In the genomic region with DNA sequence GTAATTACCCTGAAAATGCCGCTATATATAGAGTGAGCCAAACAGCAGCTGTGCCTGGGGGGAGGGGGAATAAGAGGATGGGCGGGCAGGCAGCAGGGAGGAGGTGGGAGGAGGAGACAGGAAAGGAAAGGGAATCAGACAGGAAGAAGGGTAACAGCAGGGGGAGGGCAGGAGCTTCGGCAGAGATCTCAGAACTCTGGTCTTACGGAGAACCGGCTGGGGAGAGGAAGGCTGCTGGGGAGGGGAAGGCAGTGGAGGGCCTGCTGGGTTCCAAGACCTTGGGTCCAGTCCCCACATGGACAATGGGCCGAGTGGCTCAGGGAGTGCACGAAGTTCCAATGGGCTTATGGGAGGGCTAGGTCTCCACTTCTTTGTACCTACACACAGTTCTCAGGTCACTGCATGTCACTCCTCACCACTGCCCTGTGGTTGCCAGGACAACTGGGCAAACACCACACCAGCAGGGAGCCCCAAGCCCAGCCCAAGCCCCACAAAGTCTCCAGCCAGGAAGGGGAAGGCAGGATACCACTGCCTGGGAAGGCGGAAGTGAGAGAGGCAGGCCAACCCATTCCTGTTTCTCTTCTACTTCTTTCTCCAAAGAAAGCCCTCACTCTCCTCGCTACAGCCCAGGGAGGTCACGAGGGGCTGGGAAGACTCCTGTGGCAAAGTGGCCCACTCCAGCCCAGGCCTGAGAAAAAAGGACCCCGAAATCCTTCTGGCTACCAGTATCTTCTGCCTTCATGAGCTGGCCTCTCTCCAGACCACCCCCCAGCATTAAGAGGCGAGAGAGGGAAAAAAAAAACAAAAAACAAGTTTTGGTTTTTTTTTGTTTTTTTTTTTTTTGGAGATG, we compare ENCODE assay signal across 8 cellular contexts. TPM values are rescaled to one million over a fixed set of nuclear protein-coding genes. Genes with fewer than 3 reads are reported as not detected.
A peak's percentile ranks its signal among the peaks of the same experiment; 100 is the strongest.
DNase-seq lines count a peak whose midpoint lies in the region; TF ChIP-seq lines count a peak whose summit lies in the region.

No MANE protein-coding gene starts in this region.

- H3K27me3 Mint-ChIP-seq in activated CD4-positive, alpha-beta memory T cell treated with anti-CD3 and anti-CD28 coated beads for 36 hours: no peaks in the 10 kb centered on the region

- H3K4me3 ChIP-seq in right atrium auricular region: peak overlapping the region; percentile 17 to 40

- DNase-seq in Ammon's horn (ENCODE audit: low spot score): peak; percentile 87
- peak; percentile 70 for DNase-seq in HEK293T (ENCODE audit: extremely low spot score)
- peak; percentile 69 to 80 for DNase-seq in NCI-H526 (lab: John Stamatoyannopoulos, UW)
- peak in 53 of 58 donors; percentile 14 to 83 (median 58) for DNase-seq in anterior cingulate cortex (lab: John Stamatoyannopoulos, UW)
- DNase-seq in right atrium auricular region (ENCODE audit: low spot score): peak; percentile 73
- peak; percentile 49 to 95 (median 64) for DNase-seq in posterior cingulate gyrus
- DNase-seq in activated CD4-positive, alpha-beta memory T cell treated with anti-CD3 and anti-CD28 coated beads for 36 hours: no peak
- no peak for DNase-seq in activated CD4-positive, alpha-beta T cell treated with anti-CD3 and anti-CD28 coated beads for 1 hour

- H3K27me3 ChIP-seq in right atrium auricular region: no peaks in the 10 kb centered on the region

- H3K4me1 ChIP-seq in right atrium auricular region: peaks cover 0 to 59% of the 10 kb centered on the region in 2 donors

- no peak overlapping the region for H3K4me3 Mint-ChIP-seq in activated CD4-positive, alpha-beta memory T cell treated with anti-CD3 and anti-CD28 coated beads for 36 hours

- no peaks in the 10 kb centered on the region for H3K9me3 Mint-ChIP-seq in activated CD4-positive, alpha-beta memory T cell treated with anti-CD3 and anti-CD28 coated beads for 36 hours

- H3K36me3 ChIP-seq in right atrium auricular region: peaks cover 28% of the 10 kb centered on the region

- peak in 1 of 2 donors; percentile 24 for TF ChIP-seq CTCF in right atrium auricular region (IDR thresholded peaks at IDR 0.05)

- H3K27ac ChIP-seq in right atrium auricular region: peak overlapping the region; percentile 83 to 87

- no peaks in the 10 kb centered on the region for H3K36me3 Mint-ChIP-seq in activated CD4-positive, alpha-beta memory T cell treated with anti-CD3 and anti-CD28 coated beads for 36 hours

- intact Hi-C loops in posterior cingulate gyrus (cut with DNase I): no loop called here
- intact Hi-C loops in activated CD4-positive, alpha-beta memory T cell treated with anti-CD3 and anti-CD28 coated beads for 36 hours (cut with micrococcal nuclease): no loop called here

- H3K9me3 ChIP-seq in right atrium auricular region: no peaks in the 10 kb centered on the region

- peaks cover 6% of the 10 kb centered on the region for H3K4me1 Mint-ChIP-seq in activated CD4-positive, alpha-beta memory T cell treated with anti-CD3 and anti-CD28 coated beads for 36 hours (ENCODE audit: low read depth)

- POLR2A ChIA-PET in HEK293T (lab: Yijun Ruan, JAX): interaction anchor here (0.9 to 3.6 kb wide), 7 partner anchors 9 to 91 kb away, joined by 3 to 20 read pairs (median 4); partner anchors contain the start of genes HDAC5, LSM12, TMEM101 and TMUB2
- POLR2A ChIA-PET in activated CD4-positive, alpha-beta memory T cell treated with anti-CD3 and anti-CD28 coated beads for 36 hours (lab: Charles Lee): no interaction called here

- CTCF ChIA-PET in HEK293T (lab: Yijun Ruan, JAX): interaction anchor here (0.6 to 1.5 kb wide), 3 partner anchors 20 to 27 kb away, joined by 3 to 9 read pairs (median 5); partner anchors contain the start of gene HDAC5
- CTCF ChIA-PET in activated CD4-positive, alpha-beta memory T cell treated with anti-CD3 and anti-CD28 coated beads for 36 hours (lab: Charles Lee): interaction anchor here (0.9 kb wide), 1 partner anchor 11 kb away, joined by 3 read pairs; no protein-coding TSS in a partner anchor

- no peak overlapping the region for H3K27ac Mint-ChIP-seq in activated CD4-positive, alpha-beta memory T cell treated with anti-CD3 and anti-CD28 coated beads for 36 hours

TF ChIP-seq in HEK293T, 16 proteins besides CTCF, POLR2A, EP300 and RAD21:
- TF ChIP-seq FOXM1 (IDR thresholded peaks at IDR 0.05; ENCODE audit: borderline replicate concordance): no peak
- peak; percentile 53 for TF ChIP-seq PKNOX1 (IDR thresholded peaks at IDR 0.05)
- no peak for TF ChIP-seq CTBP1 (IDR thresholded peaks at IDR 0.05; ENCODE audit: borderline replicate concordance)
- TF ChIP-seq TARDBP (IDR thresholded peaks at IDR 0.05): no peak

RNA-seq across cellular contexts. Expression of gene G6PC3, which starts 25.3 kb away (rescaled TPM):
- 10 to 100 TPM; 36.0 to 41.1 TPM for total RNA-seq in right atrium auricular region
- 10 to 100 TPM; 20.7 to 21.9 TPM for total RNA-seq in activated CD4-positive, alpha-beta memory T cell treated with anti-CD3 and anti-CD28 coated beads for 36 hours

RNA-seq across cellular contexts. Expression of gene HDAC5, which starts 27.6 kb away (rescaled TPM):
- 100 to 1,000 TPM in 1 of 2 donors, 10 to 100 TPM in 1; 80.0 to 138 TPM for total RNA-seq in right atrium auricular region
- 10 to 100 TPM; 18.0 to 19.0 TPM for total RNA-seq in activated CD4-positive, alpha-beta memory T cell treated with anti-CD3 and anti-CD28 coated beads for 36 hours

RNA-seq across cellular contexts. Expression of gene LSM12, which starts 29.4 kb away (rescaled TPM):
- total RNA-seq in right atrium auricular region: 10 to 100 TPM; 36.8 to 41.3 TPM
- total RNA-seq in activated CD4-positive, alpha-beta memory T cell treated with anti-CD3 and anti-CD28 coated beads for 36 hours: 10 to 100 TPM; 76.8 to 81.8 TPM

RNA-seq across cellular contexts. Expression of gene HROB, which starts 45.9 kb away (rescaled TPM):
- under 1 TPM; 0.59 to 0.94 TPM for total RNA-seq in right atrium auricular region
- total RNA-seq in activated CD4-positive, alpha-beta memory T cell treated with anti-CD3 and anti-CD28 coated beads for 36 hours: 10 to 100 TPM; 17.9 to 19.8 TPM

Comparison
In these comparisons a context has a peak if more than half of its experiments do, and no peak if none do; other contexts are left out.
1. DNase-seq: peak in Ammon's horn (single experiment), HEK293T (single experiment), NCI-H526 (2 of 2), anterior cingulate cortex (53 of 58), right atrium auricular region (single experiment) and posterior cingulate gyrus (10 of 10); none in activated CD4-positive, alpha-beta memory T cell treated with anti-CD3 and anti-CD28 coated beads for 36 hours (single experiment) and activated CD4-positive, alpha-beta T cell treated with anti-CD3 and anti-CD28 coated beads for 1 hour (single experiment).
2. RNA of gene HDAC5, which starts 27.6 kb away (total RNA-seq): 80.0 to 138 TPM in right atrium auricular region; 18.0 to 19.0 TPM in activated CD4-positive, alpha-beta memory T cell treated with anti-CD3 and anti-CD28 coated beads for 36 hours; every median in the first group is over 4 times any median in the second.